In genomic region chr5:87412417-87413115, GRCh38 we compare ENCODE assay signal across 8 cellular contexts. TPM values are rescaled to one million over a fixed set of nuclear protein-coding genes. Genes with fewer than 3 reads are reported as not detected.
DNase-seq lines count a peak whose midpoint lies in the region; ATAC-seq and TF ChIP-seq lines count a peak whose summit lies in the region.

TSS of gene CCNH (minus strand) at chr5:87412930. CDS start at chr5:87412794, 136 bp downstream.

- peak within 1 kb of the TSS; percentile 88 for H3K27ac ChIP-seq in temporal lobe (ENCODE audit: low read depth, low read length)

- TF ChIP-seq CTCF in GM10248 (IDR thresholded peaks at IDR 0.05; ENCODE audit: control extremely low read depth, extremely low read depth, low read depth, missing control alignments): no peak

- peak; percentile 99 for ATAC-seq in HG02623 (IDR thresholded peaks at IDR 0.05; ENCODE audit: unreplicated experiment)

- CTCF ChIA-PET in GM10248 (lab: Yijun Ruan, JAX): interaction anchor here (0.8 to 4.5 kb wide), 10 partner anchors 9 to 1278 kb away, joined by 3 to 23 read pairs (median 4); no protein-coding TSS in a partner anchor

- no peaks in the 10 kb centered on the region for H3K9me3 Mint-ChIP-seq in activated naive CD8-positive, alpha-beta T cell (ENCODE audit: low read depth)

- peaks cover 45% of the 10 kb centered on the region for H3K4me1 Mint-ChIP-seq in activated naive CD8-positive, alpha-beta T cell (ENCODE audit: low read depth)

- H3K36me3 Mint-ChIP-seq in activated naive CD8-positive, alpha-beta T cell: peaks cover 8% of the 10 kb centered on the region

- peak within 1 kb of the TSS; percentile 90 for H3K27ac Mint-ChIP-seq in activated naive CD8-positive, alpha-beta T cell

- DNase-seq in GM10248 (ENCODE audit: extremely low spot score) (peak; percentile 93), NCI-H1105 (lab: John Stamatoyannopoulos, UW) (peak; percentile 92), SKM-1 treated with dmso at 0.1 percent for 144 hours (lab: John Stamatoyannopoulos, UW; ENCODE audit: unreplicated experiment) (peak; percentile 98), glomerular endothelial cell (ENCODE audit: extremely low read depth, low read depth, low spot score) (peak; percentile 86), occipital lobe (lab: John Stamatoyannopoulos, UW) (peak; percentile 97)

- H3K4me3 Mint-ChIP-seq in activated naive CD8-positive, alpha-beta T cell: peak within 1 kb of the TSS; percentile 98

- POLR2A ChIA-PET in GM10248 (lab: Yijun Ruan, JAX): interaction anchor here (0.5 kb wide), 3 partner anchors 15 to 342 kb away, joined by 4 to 5 read pairs (median 4); no protein-coding TSS in a partner anchor

- H3K27me3 Mint-ChIP-seq in activated naive CD8-positive, alpha-beta T cell: no peaks in the 10 kb centered on the region

RNA-seq across cellular contexts. Expression of gene CCNH, which starts in this region (rescaled TPM):
- total RNA-seq in glomerular endothelial cell (55.9 and 76.4 TPM in 2 replicates), occipital lobe (184 TPM), temporal lobe (91.5 TPM)

Comparison
In these comparisons a context has a peak if more than half of its experiments do, and no peak if none do; other contexts are left out.
1. Peak in every context shown above with its lines: DNase-seq, ATAC-seq and H3K27ac ChIP-seq.